ENCODE assay signal across 26 cellular contexts in the genomic region with DNA sequence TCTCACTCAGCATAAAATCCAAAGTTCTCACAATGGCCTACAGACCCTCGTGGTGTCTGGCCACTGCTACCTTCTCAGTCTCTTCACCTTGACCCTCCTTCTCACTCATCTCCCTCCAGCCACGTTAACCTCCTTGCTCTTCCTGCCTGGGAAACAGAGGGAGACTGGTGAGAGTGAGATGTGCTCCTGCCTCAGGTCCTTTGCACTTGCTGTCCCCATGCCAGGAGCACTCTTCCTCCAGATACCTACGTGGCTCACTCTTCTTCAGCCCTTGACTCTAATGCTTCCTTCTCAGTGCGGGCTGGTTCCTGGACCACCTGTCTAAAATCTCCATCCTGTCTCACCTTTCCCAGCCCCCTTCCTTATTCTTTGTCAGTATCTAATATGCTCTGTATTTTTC. TPM values are rescaled to one million over a fixed set of nuclear protein-coding genes. Genes with fewer than 3 reads are reported as not detected.
DNase-seq lines count a peak whose midpoint lies in the region; ATAC-seq and TF ChIP-seq lines count a peak whose summit lies in the region.
"Had no signal": no experiment of that assay in that cellular context is flagged by ENCODE, and none has a peak within 500 bp of the region (broad histone marks: within the 10 kb centered on the region; RNA-seq: fewer than 3 reads in every experiment).

No MANE protein-coding gene starts in this region.

- H3K4me1 Mint-ChIP-seq in T-helper 17 cell (peaks cover 17% of the 10 kb centered on the region), nephron (peaks cover 58% of the 10 kb centered on the region)
- H3K4me1 Mint-ChIP-seq in activated CD8-positive, alpha-beta memory T cell treated with anti-CD3 and anti-CD28 coated beads, Interleukin-2, amount 10 ng/mL, durations not matched to agents 7 days and 5 days = peaks cover 2% of the 10 kb centered on the region

- no peak for ATAC-seq in T-helper 17 cell
- ATAC-seq in activated CD8-positive, alpha-beta memory T cell treated with anti-CD3 and anti-CD28 coated beads, Interleukin-2, amount 10 ng/mL, durations not matched to agents 7 days and 5 days = no peak
- no peak for ATAC-seq in HG02852 (IDR thresholded peaks at IDR 0.05; ENCODE audit: unreplicated experiment)
- ATAC-seq: A549, GM12878, Panc1 had no signal

- no peaks in the 10 kb centered on the region for H3K36me3 ChIP-seq in smooth muscle cell (ENCODE audit: low read depth)

- TF ChIP-seq CTCF in nephron (IDR thresholded peaks at IDR 0.05; ENCODE audit: unreplicated experiment in 3 of 3) (no peak), smooth muscle cell (IDR thresholded peaks at IDR 0.05; ENCODE audit: borderline replicate concordance, insufficient read depth, poor library complexity, severe bottlenecking) (no peak)

- H3K4me1 ChIP-seq in smooth muscle cell (ENCODE audit: low read depth) = peaks cover 9% of the 10 kb centered on the region
- H3K4me1 ChIP-seq: A549 had no signal

- no peaks in the 10 kb centered on the region for H4K20me1 ChIP-seq in smooth muscle cell (ENCODE audit: low read depth)

- peak overlapping the region; percentile 83 for H3K27ac Mint-ChIP-seq in T-helper 17 cell
- H3K27ac Mint-ChIP-seq in nephron = peak overlapping the region in 2 of 3 experiments; percentile 30 to 70
- H3K27ac Mint-ChIP-seq in activated CD8-positive, alpha-beta memory T cell treated with anti-CD3 and anti-CD28 coated beads, Interleukin-2, amount 10 ng/mL, durations not matched to agents 7 days and 5 days = no peak overlapping the region
- H3K27ac Mint-ChIP-seq: IgD-negative memory B cell had no signal

- no peaks in the 10 kb centered on the region for H3F3A ChIP-seq in smooth muscle cell (ENCODE audit: low read depth)

- peaks cover 13% of the 10 kb centered on the region for H3K36me3 Mint-ChIP-seq in T-helper 17 cell (ENCODE audit: low read depth)
- peaks cover 33% of the 10 kb centered on the region for H3K36me3 Mint-ChIP-seq in nephron (ENCODE audit: low read depth)
- H3K36me3 Mint-ChIP-seq in activated CD8-positive, alpha-beta memory T cell treated with anti-CD3 and anti-CD28 coated beads, Interleukin-2, amount 10 ng/mL, durations not matched to agents 7 days and 5 days = peaks cover 2% of the 10 kb centered on the region

- no peaks in the 10 kb centered on the region for H3K9me3 ChIP-seq in T-helper 17 cell (ENCODE audit: control insufficient read depth, low read length, poor library complexity, severe bottlenecking)
- no peaks in the 10 kb centered on the region for H3K9me3 ChIP-seq in smooth muscle cell (replicated peaks; ENCODE audit: low read depth)
- H3K9me3 ChIP-seq: A549; BLaER1 treated with 17β-estradiol and CSF1 and Interleukin-3, amounts not matched to agents 10 nM and 100 nM; HAP-1 had no signal

- H3K27me3 ChIP-seq in smooth muscle cell (ENCODE audit: low read depth) = no peaks in the 10 kb centered on the region
- H3K27me3 ChIP-seq: BLaER1 treated with 17β-estradiol and CSF1 and Interleukin-3, amounts not matched to agents 10 nM and 100 nM had no signal

- no peak overlapping the region for H2AFZ ChIP-seq in smooth muscle cell (ENCODE audit: low read depth)

- H3K9ac ChIP-seq in smooth muscle cell (ENCODE audit: low read depth) = no peak overlapping the region
- H3K9ac ChIP-seq: BLaER1 treated with 17β-estradiol and CSF1 and Interleukin-3, amounts not matched to agents 10 nM and 100 nM; KMS-11 had no signal

- no peak overlapping the region for H3K4me3 Mint-ChIP-seq in T-helper 17 cell
- H3K4me3 Mint-ChIP-seq in nephron = no peak overlapping the region
- H3K4me3 Mint-ChIP-seq in activated CD8-positive, alpha-beta memory T cell treated with anti-CD3 and anti-CD28 coated beads, Interleukin-2, amount 10 ng/mL, durations not matched to agents 7 days and 5 days = no peak overlapping the region
- H3K4me3 Mint-ChIP-seq: CD4-positive, alpha-beta memory T cell; IgD-negative memory B cell had no signal

- no peaks in the 10 kb centered on the region for H3K79me2 ChIP-seq in smooth muscle cell (ENCODE audit: low read depth)

- no peaks in the 10 kb centered on the region for H3K9me3 Mint-ChIP-seq in nephron
- H3K9me3 Mint-ChIP-seq in activated CD8-positive, alpha-beta memory T cell treated with anti-CD3 and anti-CD28 coated beads, Interleukin-2, amount 10 ng/mL, durations not matched to agents 7 days and 5 days (ENCODE audit: low read depth) = no peaks in the 10 kb centered on the region
- H3K9me3 Mint-ChIP-seq: CD4-positive, alpha-beta memory T cell; IgD-negative memory B cell had no signal

- DNase-seq in T-helper 17 cell (no peak), substantia nigra (lab: John Stamatoyannopoulos, UW) (no peak), smooth muscle cell (lab: John Stamatoyannopoulos, UW; ENCODE audit: unreplicated experiment) (no peak)
- DNase-seq in activated CD8-positive, alpha-beta memory T cell treated with anti-CD3 and anti-CD28 coated beads, Interleukin-2, amount 10 ng/mL, durations not matched to agents 7 days and 5 days = no peak
- DNase-seq: AML-193; CD4-positive, alpha-beta memory T cell; COR-L47; GOT3; MM.1S; NCI-H1417; NCI-H1694; NCI-H2081; NCI-H2227 treated with DMSO at 0.1 percent for 48 hours; NCI-H526 treated with DMSO at 0.1 percent for 48 hours; SHP77 had no signal

- no peaks in the 10 kb centered on the region for H3K27me3 Mint-ChIP-seq in T-helper 17 cell
- H3K27me3 Mint-ChIP-seq in nephron (ENCODE audit: low read depth) = no peaks in the 10 kb centered on the region
- H3K27me3 Mint-ChIP-seq in activated CD8-positive, alpha-beta memory T cell treated with anti-CD3 and anti-CD28 coated beads, Interleukin-2, amount 10 ng/mL, durations not matched to agents 7 days and 5 days = no peaks in the 10 kb centered on the region
- H3K27me3 Mint-ChIP-seq: CD4-positive, alpha-beta memory T cell; IgD-negative memory B cell had no signal

- WGBS in smooth muscle cell (ENCODE audit: low lambda C conversion rate) = 90% methylated on average over 4 of the region's 4 CpGs

- no peak overlapping the region for H3K4me2 ChIP-seq in smooth muscle cell
- H3K4me2 ChIP-seq: A549, KMS-11 had no signal

- H3K27ac ChIP-seq in angular gyrus (ENCODE audit: low read depth, low read length) (peak overlapping the region; percentile 27), substantia nigra (ENCODE audit: low read depth, low read length, poor library complexity, severe bottlenecking) (peak overlapping the region; percentile 41), smooth muscle cell (ENCODE audit: low read depth) (no peak overlapping the region)
- H3K27ac ChIP-seq: A549, KMS-11, RWPE1 had no signal

- CTCF ChIA-PET in activated CD8-positive, alpha-beta memory T cell treated with anti-CD3 and anti-CD28 coated beads, Interleukin-2, amount 10 ng/mL, durations not matched to agents 7 days and 5 days (lab: Charles Lee) = no interaction called here

- no peak overlapping the region for H3K4me3 ChIP-seq in smooth muscle cell
- H3K4me3 ChIP-seq: A549; BLaER1 treated with 17β-estradiol and CSF1 and Interleukin-3, amounts not matched to agents 10 nM and 100 nM; GM12878; HAP-1 had no signal

RNA-seq across cellular contexts. Expression of a gene that starts 24.7 kb away (rescaled TPM):
- total RNA-seq in T-helper 17 cell (10 to 100 TPM; 29.4 to 32.7 TPM), smooth muscle cell (1.3 TPM in 2 replicates)
- 10 to 100 TPM in 1 of 2 experiments, 1 to 10 TPM in 1; 9.9 to 13.0 TPM for total RNA-seq in activated CD8-positive, alpha-beta memory T cell treated with anti-CD3 and anti-CD28 coated beads, Interleukin-2, amount 10 ng/mL, durations not matched to agents 7 days and 5 days
- 3.6 and 3.9 TPM in 2 replicates for polyA plus RNA-seq in smooth muscle cell
